In the genomic region with DNA sequence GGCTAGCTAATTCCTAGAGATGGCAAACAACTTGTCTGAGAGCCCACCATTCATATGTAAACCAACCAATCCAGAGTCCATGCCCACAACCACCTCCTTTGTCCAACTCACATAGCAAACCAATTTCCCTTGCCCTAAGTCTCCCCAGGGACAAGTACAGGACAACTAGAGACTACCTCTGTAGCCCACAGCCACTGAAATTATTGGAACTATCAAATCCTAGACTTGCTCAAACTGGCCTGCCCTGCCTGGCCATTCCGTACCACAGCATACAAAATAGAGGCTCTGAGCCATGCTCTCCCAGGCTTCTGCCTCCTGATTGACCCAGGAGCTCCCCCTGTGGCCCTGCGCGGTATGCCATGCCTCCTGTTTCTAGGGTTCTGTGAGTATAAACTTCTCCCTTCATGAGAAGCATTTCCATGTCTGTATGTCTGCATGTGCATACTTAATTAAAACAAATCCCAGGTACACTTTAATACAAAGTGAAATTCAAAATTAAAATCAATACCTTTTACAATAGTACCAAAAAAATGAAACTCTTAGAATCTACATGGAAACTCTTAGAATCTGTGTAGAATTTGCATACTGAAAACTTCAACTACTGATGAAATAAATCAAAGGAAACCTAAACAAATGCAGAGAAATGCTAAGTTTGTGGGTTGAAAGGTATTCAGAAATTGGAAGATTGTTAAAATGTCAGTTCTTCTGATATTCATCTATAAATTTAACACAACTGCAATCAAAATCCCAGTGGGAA, we compare ENCODE assay signal across 8 cellular contexts. TPM values are rescaled to one million over a fixed set of nuclear protein-coding genes. Genes with fewer than 3 reads are reported as not detected.
DNase-seq lines count a peak whose midpoint lies in the region; ATAC-seq and FAIRE-seq lines count a peak whose summit lies in the region.

No MANE protein-coding gene starts in this region.

- H3K4me1 ChIP-seq in right cardiac atrium (ENCODE audit: control insufficient read depth, insufficient read depth, low read length) (no peaks in the 10 kb centered on the region), small intestine (ENCODE audit: control insufficient read depth in 2 of 2, insufficient read depth in 1 of 2, low read depth in 1 of 2, low read length in 1 of 2) (no peaks in the 10 kb centered on the region)

- H3K36me3 ChIP-seq in small intestine (ENCODE audit: control insufficient read depth in 2 of 2, insufficient read depth in 2 of 2, low read length in 2 of 2): no peaks in the 10 kb centered on the region

- H3K27ac ChIP-seq in right cardiac atrium (ENCODE audit: low read length) (no peak overlapping the region), small intestine (ENCODE audit: low read depth in 1 of 2, low read length in 1 of 2) (no peak overlapping the region)

- POLR2A ChIA-PET in activated naive CD8-positive, alpha-beta T cell treated with anti-CD3 and anti-CD28 coated beads, Interleukin-2, amount 10 ng/mL, durations not matched to agents 7 days and 5 days (lab: Charles Lee): no interaction called here

- no peaks in the 10 kb centered on the region for H3K9me3 Mint-ChIP-seq in activated naive CD8-positive, alpha-beta T cell treated with anti-CD3 and anti-CD28 coated beads, Interleukin-2, amount 10 ng/mL, durations not matched to agents 7 days and 5 days

- no peak overlapping the region for H3K4me3 ChIP-seq in right cardiac atrium (ENCODE audit: low read length)
- H3K4me3 ChIP-seq in small intestine (ENCODE audit: low read depth in 1 of 2, low read length in 2 of 2): no peak overlapping the region

- H3K36me3 Mint-ChIP-seq in activated naive CD8-positive, alpha-beta T cell treated with anti-CD3 and anti-CD28 coated beads, Interleukin-2, amount 10 ng/mL, durations not matched to agents 7 days and 5 days: no peaks in the 10 kb centered on the region

- ATAC-seq in GM19455 (IDR thresholded peaks at IDR 0.05; ENCODE audit: unreplicated experiment): peak; percentile 97
- peak; percentile 87 for ATAC-seq in HG03457 (IDR thresholded peaks at IDR 0.05; ENCODE audit: unreplicated experiment)
- ATAC-seq in activated naive CD8-positive, alpha-beta T cell treated with anti-CD3 and anti-CD28 coated beads, Interleukin-2, amount 10 ng/mL, durations not matched to agents 7 days and 5 days (ENCODE audit: low read depth): peak; percentile 82
- peak; percentile 77 to 83 for ATAC-seq in right cardiac atrium

- intact Hi-C loops in right cardiac atrium (cut with DNase I): no loop called here

- H3K27me3 Mint-ChIP-seq in activated naive CD8-positive, alpha-beta T cell treated with anti-CD3 and anti-CD28 coated beads, Interleukin-2, amount 10 ng/mL, durations not matched to agents 7 days and 5 days: peaks cover 50% of the 10 kb centered on the region

- no peak overlapping the region for H3K27ac Mint-ChIP-seq in activated naive CD8-positive, alpha-beta T cell treated with anti-CD3 and anti-CD28 coated beads, Interleukin-2, amount 10 ng/mL, durations not matched to agents 7 days and 5 days

- H3K4me1 Mint-ChIP-seq in activated naive CD8-positive, alpha-beta T cell treated with anti-CD3 and anti-CD28 coated beads, Interleukin-2, amount 10 ng/mL, durations not matched to agents 7 days and 5 days: peaks cover 5% of the 10 kb centered on the region

- WGBS in right cardiac atrium: 8% methylated on average over 3 of the region's 3 CpGs
- WGBS in small intestine, 3 donors: 0 to 10% (median 4%) methylated on average over 3 of the region's 3 CpGs

- no peak for FAIRE-seq in small intestine (lab: Jason Lieb, UNC)

- peak; percentile 62 for DNase-seq in DMS53 treated with DMSO at 0.1 percent for 48 hours (lab: John Stamatoyannopoulos, UW; ENCODE audit: unreplicated experiment)
- peak; percentile 75 for DNase-seq in RKO (ENCODE audit: low spot score)
- DNase-seq in activated naive CD8-positive, alpha-beta T cell treated with anti-CD3 and anti-CD28 coated beads, Interleukin-2, amount 10 ng/mL, durations not matched to agents 7 days and 5 days: peak; percentile 66
- DNase-seq in right cardiac atrium: peak; percentile 48 to 84 (median 79)
- DNase-seq in small intestine: peak; percentile 44
- no peak for DNase-seq in NCI-H2081 treated with DMSO at 0.1 percent for 48 hours (lab: John Stamatoyannopoulos, UW)

- H3K27me3 ChIP-seq in right cardiac atrium (ENCODE audit: control insufficient read depth, insufficient read depth) (no peaks in the 10 kb centered on the region), small intestine (ENCODE audit: control insufficient read depth in 2 of 2, insufficient read depth in 2 of 2, low read length in 2 of 2) (peaks cover 8 to 11% of the 10 kb centered on the region in 2 donors)

- no peaks in the 10 kb centered on the region for H3K9me3 ChIP-seq in right cardiac atrium (ENCODE audit: control insufficient read depth, low read length)
- no peaks in the 10 kb centered on the region for H3K9me3 ChIP-seq in small intestine (ENCODE audit: control insufficient read depth, low read depth)

- H3K4me3 Mint-ChIP-seq in activated naive CD8-positive, alpha-beta T cell treated with anti-CD3 and anti-CD28 coated beads, Interleukin-2, amount 10 ng/mL, durations not matched to agents 7 days and 5 days: no peak overlapping the region

RNA-seq across cellular contexts. Expression of a gene that starts 4.0 kb away (rescaled TPM):
- not detected for total RNA-seq in activated naive CD8-positive, alpha-beta T cell treated with anti-CD3 and anti-CD28 coated beads, Interleukin-2, amount 10 ng/mL, durations not matched to agents 7 days and 5 days
- total RNA-seq in right cardiac atrium: not detected
- polyA plus RNA-seq in right cardiac atrium (0.16 TPM), small intestine (under 1 TPM in 2 of 3 donors, not detected in 1; under 0.01 to 0.10 TPM)
